In the genomic region with DNA sequence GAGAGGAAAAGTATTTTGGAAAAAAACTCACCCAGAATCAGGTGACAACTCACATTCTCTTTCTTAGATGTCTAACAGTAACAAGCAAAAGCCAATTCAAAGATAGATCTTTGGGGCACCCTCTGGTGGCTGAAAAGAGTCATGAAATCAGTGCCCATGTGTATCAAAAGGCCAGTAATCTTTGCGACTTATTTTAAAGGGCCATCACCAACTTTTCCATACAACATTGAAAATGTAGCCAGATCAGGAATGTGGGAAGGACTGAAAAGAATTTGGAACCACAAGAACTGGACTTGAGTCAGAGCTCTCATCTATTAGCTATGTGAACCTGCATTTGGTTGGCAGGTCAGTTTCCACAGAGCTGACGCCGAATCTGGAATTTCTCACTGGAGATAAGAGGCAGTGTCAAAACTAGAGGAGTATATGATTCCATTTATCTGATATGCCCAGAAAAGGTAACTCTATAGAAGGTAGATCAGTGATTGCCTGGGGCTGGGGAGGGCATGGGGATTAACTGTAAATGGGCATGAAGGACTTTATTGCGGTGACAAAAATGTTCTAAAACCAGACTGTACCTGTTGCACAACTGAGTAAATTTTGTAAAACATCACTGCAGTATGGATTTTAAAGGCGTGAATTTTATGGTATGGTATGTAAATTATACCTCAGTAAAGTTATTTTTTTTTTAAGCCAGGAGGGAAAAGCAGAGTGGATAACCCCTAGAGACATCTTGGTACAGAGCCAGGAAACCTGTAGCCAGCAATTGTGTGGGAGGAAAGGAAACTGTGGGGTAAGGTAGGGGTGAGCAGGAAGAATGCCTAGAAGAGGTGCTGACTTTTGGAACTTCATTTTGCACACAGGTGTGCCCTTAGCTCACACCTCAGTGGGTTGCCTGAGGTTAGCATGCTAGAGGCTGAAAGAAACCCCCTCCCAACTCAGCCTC, we compare ENCODE assay signal across 8 cellular contexts.
DNase-seq lines count a peak whose midpoint lies in the region; ATAC-seq, FAIRE-seq and TF ChIP-seq lines count a peak whose summit lies in the region.

No MANE protein-coding gene starts in this region.

- no peak overlapping the region for H3K27ac Mint-ChIP-seq in chondrocyte (ENCODE audit: unreplicated experiment)

- H3K27me3 ChIP-seq in HepG2 (ENCODE audit: control insufficient read depth in 1 of 2, insufficient read depth in 2 of 2, low read length in 2 of 2) = peaks cover 0 to 10% of the 10 kb centered on the region in 2 experiments; a peak in 3 of 5 replicates

- no TSS peak for BruUV-seq in HepG2 (replicated peaks; lab: Mats Ljungman, UMichigan)

- H3K4me1 ChIP-seq in HepG2 (ENCODE audit: insufficient read depth, low read length) = no peaks in the 10 kb centered on the region

- no peaks in the 10 kb centered on the region for H3K9me3 Mint-ChIP-seq in chondrocyte (ENCODE audit: low read depth)

- no peaks in the 10 kb centered on the region for H3K36me3 ChIP-seq in HepG2 (replicated peaks in 1 of 2; ENCODE audit: control insufficient read depth in 1 of 2, insufficient read depth in 2 of 2, low read length in 2 of 2)

- H3K27ac ChIP-seq in HepG2 (ENCODE audit: extremely low read length, insufficient read depth, low read length) = no peak overlapping the region

- peak; percentile 70 for DNase-seq in AG08396 (ENCODE audit: low spot score)
- peak; percentile 61 to 76 for DNase-seq in NCI-H446 (lab: John Stamatoyannopoulos, UW)
- peak; percentile 40 for DNase-seq in activated CD4-positive, CD25-positive, alpha-beta regulatory T cell treated with anti-CD3 and anti-CD28 coated beads, Interleukin-2, amount 50 U/mL, for 16 hours (ENCODE audit: low read depth, low spot score)
- no peak for DNase-seq in chondrocyte (ENCODE audit: low spot score)
- DNase-seq in HepG2 (ENCODE audit: low spot score) = peak; percentile 64
- peak; percentile 35 to 40 for DNase-seq in stimulated activated CD8-positive, alpha-beta memory T cell treated with anti-CD3 and anti-CD28 coated beads, Interleukin-15, amount 100 ng/mL, for 48 hours (ENCODE audit: low read depth in 2 of 2)

- no peaks in the 10 kb centered on the region for H3K79me2 ChIP-seq in HepG2 (ENCODE audit: insufficient read depth, low read length)

- 21% methylated on average over 5 of the region's 5 CpGs for WGBS in HepG2 (ENCODE audit: low lambda C conversion rate)

- H2AFZ ChIP-seq in HepG2 (ENCODE audit: low read length) = no peak overlapping the region

- peaks cover 12% of the 10 kb centered on the region for H3K4me1 Mint-ChIP-seq in chondrocyte (ENCODE audit: low read depth)

- no peak overlapping the region for H3K9ac ChIP-seq in HepG2 (ENCODE audit: insufficient read depth, low read depth, low read length)

- intact Hi-C loops in HepG2 (cut with micrococcal nuclease; ENCODE audit: unreplicated experiment) = loop anchor here (2.0 to 10.0 kb wide), 4 partner anchors 126 to 494 kb away; a partner anchor contains a TSS

- H3K4me3 Mint-ChIP-seq in chondrocyte (ENCODE audit: unreplicated experiment) = no peak overlapping the region

- TF ChIP-seq CTCF in chondrocyte (IDR thresholded peaks at IDR 0.05) (peak; percentile 93), HepG2 (CRISPR knock-in tag; IDR thresholded peaks at IDR 0.05) (peak; percentile 70)

- in situ Hi-C loops in HepG2 (cut with HindIII; ENCODE audit: extremely low pct_ligation_motif_present, low pct_unique_long_range_greater_than_20kb) = no loop called here

- CTCF ChIA-PET in HepG2 (lab: Yijun Ruan, JAX; ENCODE audit: low intra/inter-chr PET ratio, low total read pairs) = interaction anchor here (1.5 kb wide), 1 partner anchor 936 kb away, joined by 6 read pairs; no protein-coding TSS in a partner anchor

- H3K9me3 ChIP-seq in HepG2 (ENCODE audit: low read length) = no peaks in the 10 kb centered on the region

- TF ChIP-seq POLR2A in HepG2 (IDR thresholded peaks at IDR 0.05; ENCODE audit: insufficient read depth in 1 of 2, low read depth in 2 of 2, low read length in 2 of 2) = no peak

- peak; percentile 79 for ATAC-seq in GM18520 (IDR thresholded peaks at IDR 0.05; ENCODE audit: unreplicated experiment)
- ATAC-seq in HG03135 (IDR thresholded peaks at IDR 0.05; ENCODE audit: unreplicated experiment) = peak; percentile 87
- ATAC-seq in HepG2 = peak; percentile 91

- H4K20me1 ChIP-seq in HepG2 (ENCODE audit: insufficient read depth, low read length) = no peaks in the 10 kb centered on the region

- peak; percentile 86 for FAIRE-seq in HepG2 (lab: Jason Lieb, UNC)

- TF ChIP-seq RAD21 in HepG2 (CRISPR knock-in tag; IDR thresholded peaks at IDR 0.05) = peak; percentile 47

- no peak overlapping the region for H3K4me3 ChIP-seq in HepG2 (replicated peaks in 1 of 3; ENCODE audit: insufficient read depth in 1 of 3, low read depth in 2 of 3, low read length in 3 of 3)

- no peaks in the 10 kb centered on the region for H3K36me3 Mint-ChIP-seq in chondrocyte (ENCODE audit: low read depth)

- POLR2A ChIA-PET in HepG2 (lab: Yijun Ruan, JAX) = no interaction called here

- no peak overlapping the region for H3K4me2 ChIP-seq in HepG2 (ENCODE audit: low read depth, low read length)

- H3K27me3 Mint-ChIP-seq in chondrocyte (ENCODE audit: low read depth) = peaks cover 2% of the 10 kb centered on the region

- no peak for TF ChIP-seq EP300 in HepG2 (IDR thresholded peaks at IDR 0.05; ENCODE audit: low read depth in 2 of 2, low read length in 2 of 2)
- TF ChIP-seq EP300 in HepG2 (CRISPR knock-in tag; IDR thresholded peaks at IDR 0.05; ENCODE audit: borderline replicate concordance) = no peak

TF ChIP-seq in HepG2, 621 proteins besides CTCF, POLR2A, EP300 and RAD21:
- TF ChIP-seq, protein P1, sequence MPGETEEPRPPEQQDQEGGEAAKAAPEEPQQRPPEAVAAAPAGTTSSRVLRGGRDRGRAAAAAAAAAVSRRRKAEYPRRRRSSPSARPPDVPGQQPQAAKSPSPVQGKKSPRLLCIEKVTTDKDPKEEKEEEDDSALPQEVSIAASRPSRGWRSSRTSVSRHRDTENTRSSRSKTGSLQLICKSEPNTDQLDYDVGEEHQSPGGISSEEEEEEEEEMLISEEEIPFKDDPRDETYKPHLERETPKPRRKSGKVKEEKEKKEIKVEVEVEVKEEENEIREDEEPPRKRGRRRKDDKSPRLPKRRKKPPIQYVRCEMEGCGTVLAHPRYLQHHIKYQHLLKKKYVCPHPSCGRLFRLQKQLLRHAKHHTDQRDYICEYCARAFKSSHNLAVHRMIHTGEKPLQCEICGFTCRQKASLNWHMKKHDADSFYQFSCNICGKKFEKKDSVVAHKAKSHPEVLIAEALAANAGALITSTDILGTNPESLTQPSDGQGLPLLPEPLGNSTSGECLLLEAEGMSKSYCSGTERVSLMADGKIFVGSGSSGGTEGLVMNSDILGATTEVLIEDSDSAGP (CRISPR knock-in tag; IDR thresholded peaks at IDR 0.05; ENCODE audit: borderline replicate concordance) = peak; percentile 69; the same call in 1 of the 2 replicates
- TF ChIP-seq STAG1 (CRISPR knock-in tag; IDR thresholded peaks at IDR 0.05) = peak; percentile 48
- TF ChIP-seq, protein P2, sequence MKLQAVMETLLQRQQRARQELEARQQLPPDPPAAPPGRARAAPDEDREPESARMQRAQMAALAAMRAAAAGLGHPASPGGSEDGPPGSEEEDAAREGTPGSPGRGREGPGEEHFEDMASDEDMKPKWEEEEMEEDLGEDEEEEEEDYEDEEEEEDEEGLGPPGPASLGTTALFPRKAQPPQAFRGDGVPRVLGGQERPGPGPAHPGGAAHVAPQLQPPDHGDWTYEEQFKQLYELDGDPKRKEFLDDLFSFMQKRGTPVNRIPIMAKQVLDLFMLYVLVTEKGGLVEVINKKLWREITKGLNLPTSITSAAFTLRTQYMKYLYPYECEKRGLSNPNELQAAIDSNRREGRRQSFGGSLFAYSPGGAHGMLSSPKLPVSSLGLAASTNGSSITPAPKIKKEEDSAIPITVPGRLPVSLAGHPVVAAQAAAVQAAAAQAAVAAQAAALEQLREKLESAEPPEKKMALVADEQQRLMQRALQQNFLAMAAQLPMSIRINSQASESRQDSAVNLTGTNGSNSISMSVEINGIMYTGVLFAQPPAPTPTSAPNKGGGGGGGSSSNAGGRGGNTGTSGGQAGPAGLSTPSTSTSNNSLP (IDR thresholded peaks at IDR 0.05; ENCODE audit: low read depth, low read length) = peak; percentile 79; the same call in 1 of the 2 replicates
- peak; percentile 75 for TF ChIP-seq SMC3 (IDR thresholded peaks at IDR 0.05; ENCODE audit: low read length)
- TF ChIP-seq ZNF777 (CRISPR knock-in tag; IDR thresholded peaks at IDR 0.05) = no peak
- no peak for TF ChIP-seq ZNF224 (CRISPR knock-in tag; IDR thresholded peaks at IDR 0.05)
- TF ChIP-seq ZNF652 (CRISPR knock-in tag; IDR thresholded peaks at IDR 0.05; ENCODE audit: borderline replicate concordance, low read depth) = 0 out of 2 replicates have a peak, but pooled peaks have one; percentile 10
- TF ChIP-seq PCBP2 (optimal IDR thresholded peaks at IDR 0.05; ENCODE audit: low read depth, low read length, poor library complexity, severe bottlenecking) = peak; percentile 52
- TF ChIP-seq GFI1 (CRISPR knock-in tag; IDR thresholded peaks at IDR 0.05; ENCODE audit: borderline replicate concordance) = 0 out of 2 replicates have a peak, but pooled peaks have one; percentile 19
